13 cellular contexts compared by ENCODE assay signal in the genomic region with DNA sequence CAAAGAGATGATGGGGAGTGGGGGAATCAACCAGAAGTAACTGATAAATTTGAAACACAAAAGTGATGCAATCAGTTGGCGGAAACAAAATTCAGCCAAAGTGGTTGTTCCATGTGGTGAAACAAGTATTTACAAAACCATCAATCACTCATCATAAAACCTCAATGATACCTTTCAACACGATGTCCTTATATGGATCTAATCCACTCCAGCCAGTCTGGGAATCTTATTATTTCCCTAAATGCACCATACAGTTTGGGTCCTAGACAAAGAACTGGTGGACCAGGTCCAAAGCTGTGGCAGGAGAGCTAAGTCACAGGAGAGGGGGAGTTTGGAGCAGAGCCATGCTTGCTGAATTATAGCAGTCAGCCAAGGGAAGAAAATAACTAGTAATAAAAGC.
DNase-seq lines count a peak whose midpoint lies in the region; ATAC-seq, FAIRE-seq and TF ChIP-seq lines count a peak whose summit lies in the region.
"Had no signal": no experiment of that assay in that cellular context is flagged by ENCODE, and none has a peak within 500 bp of the region (broad histone marks: within the 10 kb centered on the region; RNA-seq: fewer than 3 reads in every experiment).

No MANE protein-coding gene starts in this region.

- H3K27ac ChIP-seq in HepG2 (ENCODE audit: extremely low read length, insufficient read depth, low read length) (no peak overlapping the region), right lobe of liver (no peak overlapping the region)
- no peak overlapping the region for H3K27ac ChIP-seq in CD4-positive, alpha-beta T cell (ENCODE audit: low read depth, low read length)

- BruUV-seq in HepG2 (replicated peaks; lab: Mats Ljungman, UMichigan): no TSS peak

- no peaks in the 10 kb centered on the region for H3K27me3 ChIP-seq in HepG2 (ENCODE audit: control insufficient read depth in 1 of 2, insufficient read depth in 2 of 2, low read length in 2 of 2)
- H3K27me3 ChIP-seq in right lobe of liver: no peaks in the 10 kb centered on the region
- no peaks in the 10 kb centered on the region for H3K27me3 ChIP-seq in CD4-positive, alpha-beta T cell (ENCODE audit: control insufficient read depth, insufficient read depth, low read length)

- no peak overlapping the region for H3K27ac Mint-ChIP-seq in CD4-positive, alpha-beta T cell

- no peak overlapping the region for H2AFZ ChIP-seq in HepG2 (ENCODE audit: low read length)

- H3K9me3 Mint-ChIP-seq in CD4-positive, alpha-beta T cell: no peaks in the 10 kb centered on the region

- DNase-seq in HepG2 (ENCODE audit: low spot score): no peak
- no peak for DNase-seq in right lobe of liver
- DNase-seq in NCI-H345 treated with DMSO at 0.1 percent for 48 hours (lab: John Stamatoyannopoulos, UW; ENCODE audit: unreplicated experiment): peak; percentile 26
- peak; percentile 59 for DNase-seq in fibroblast of mammary gland (ENCODE audit: low read depth)
- no peak for DNase-seq in CD4-positive, alpha-beta T cell
- no peak for DNase-seq in GM20000 (ENCODE audit: low spot score)
- DNase-seq in activated CD4-positive, CD25-positive, alpha-beta regulatory T cell (lab: John Stamatoyannopoulos, UW): no peak
- DNase-seq: caudate nucleus; GOT3; MM.1S; SIG-M5; stimulated activated naive CD4-positive, alpha-beta T cell treated with Interleukin-2 at 50 U/mL for 16 hours had no signal

- TF ChIP-seq POLR2A in HepG2 (IDR thresholded peaks at IDR 0.05; ENCODE audit: insufficient read depth in 1 of 2, low read depth in 2 of 2, low read length in 2 of 2) (no peak), right lobe of liver (IDR thresholded peaks at IDR 0.05) (no peak)

- no peaks in the 10 kb centered on the region for H4K20me1 ChIP-seq in HepG2 (ENCODE audit: insufficient read depth, low read length)

- H3K79me2 ChIP-seq in HepG2 (ENCODE audit: insufficient read depth, low read length): no peaks in the 10 kb centered on the region

- no peak for TF ChIP-seq RAD21 in HepG2 (CRISPR knock-in tag; IDR thresholded peaks at IDR 0.05)

- no peaks in the 10 kb centered on the region for H3K4me1 Mint-ChIP-seq in CD4-positive, alpha-beta T cell (ENCODE audit: low read depth)

- no peak overlapping the region for H3K4me3 Mint-ChIP-seq in CD4-positive, alpha-beta T cell

- H3K4me3 ChIP-seq in HepG2 (replicated peaks in 1 of 3; ENCODE audit: insufficient read depth in 1 of 3, low read depth in 2 of 3, low read length in 3 of 3) (no peak overlapping the region), right lobe of liver (no peak overlapping the region), fibroblast of mammary gland (ENCODE audit: control insufficient read depth, low read depth, low read length) (no peak overlapping the region)

- POLR2A ChIA-PET in HepG2 (lab: Yijun Ruan, JAX): no interaction called here
- POLR2A ChIA-PET in CD4-positive, alpha-beta T cell (lab: Charles Lee): no interaction called here

- no peak overlapping the region for H3K9ac ChIP-seq in HepG2 (ENCODE audit: insufficient read depth, low read depth, low read length)

- WGBS in HepG2 (ENCODE audit: low lambda C conversion rate): 6% methylated on average over 2 of the region's 2 CpGs
- 53% methylated on average over 2 of the region's 2 CpGs for WGBS in right lobe of liver (ENCODE audit: insufficient coverage, low coverage, low lambda C conversion rate, missing lambda C conversion rate)

- H3K36me3 ChIP-seq in HepG2 (replicated peaks in 1 of 2; ENCODE audit: control insufficient read depth in 1 of 2, insufficient read depth in 2 of 2, low read length in 2 of 2): no peaks in the 10 kb centered on the region
- H3K36me3 ChIP-seq in right lobe of liver: no peaks in the 10 kb centered on the region

- in situ Hi-C loops in HepG2 (cut with HindIII; ENCODE audit: extremely low pct_ligation_motif_present, low pct_unique_long_range_greater_than_20kb): no loop called here

- TF ChIP-seq CTCF in HepG2 (CRISPR knock-in tag; IDR thresholded peaks at IDR 0.05) (no peak), right lobe of liver (IDR thresholded peaks at IDR 0.05) (no peak), fibroblast of mammary gland (conservative IDR thresholded peaks at IDR 0.05; ENCODE audit: control insufficient read depth, insufficient read depth, low read depth, low read length) (no peak), GM20000 (IDR thresholded peaks at IDR 0.05; ENCODE audit: extremely low read depth, missing control alignments) (no peak)
- TF ChIP-seq CTCF in CD4-positive, alpha-beta T cell (IDR thresholded peaks at IDR 0.05): no peak

- H3K4me2 ChIP-seq in HepG2 (ENCODE audit: low read depth, low read length): no peak overlapping the region

- no peak for FAIRE-seq in HepG2 (lab: Jason Lieb, UNC)

- no peak for ATAC-seq in HepG2
- no peak for ATAC-seq in right lobe of liver
- no peak for ATAC-seq in CD4-positive, alpha-beta T cell (ENCODE audit: poor library complexity)
- ATAC-seq in HG02852 (IDR thresholded peaks at IDR 0.05; ENCODE audit: unreplicated experiment): no peak

- no peaks in the 10 kb centered on the region for H3K36me3 Mint-ChIP-seq in CD4-positive, alpha-beta T cell (ENCODE audit: low read depth)

- TF ChIP-seq EP300 in HepG2 (IDR thresholded peaks at IDR 0.05; ENCODE audit: low read depth in 2 of 2, low read length in 2 of 2) (no peak), HepG2 (CRISPR knock-in tag; IDR thresholded peaks at IDR 0.05; ENCODE audit: borderline replicate concordance) (no peak)

- H3K9me3 ChIP-seq in HepG2 (ENCODE audit: low read length): peaks cover 83% of the 10 kb centered on the region
- no peaks in the 10 kb centered on the region for H3K9me3 ChIP-seq in right lobe of liver
- H3K9me3 ChIP-seq in CD4-positive, alpha-beta T cell (ENCODE audit: control insufficient read depth, low read length): no peaks in the 10 kb centered on the region

- intact Hi-C loops in HepG2 (cut with micrococcal nuclease; ENCODE audit: unreplicated experiment) (no loop called here), right lobe of liver (cut with DNase I) (no loop called here)
- intact Hi-C loops in CD4-positive, alpha-beta T cell (cut with DNase I, micrococcal nuclease): no loop called here

- CTCF ChIA-PET in HepG2 (lab: Yijun Ruan, JAX; ENCODE audit: low intra/inter-chr PET ratio, low total read pairs): no interaction called here
- CTCF ChIA-PET in CD4-positive, alpha-beta T cell (lab: Charles Lee): no interaction called here

- H3K27me3 Mint-ChIP-seq in CD4-positive, alpha-beta T cell: no peaks in the 10 kb centered on the region

- H3K4me1 ChIP-seq in HepG2 (ENCODE audit: insufficient read depth, low read length): no peaks in the 10 kb centered on the region
- peaks cover 0 to 1% (median 0%) of the 10 kb centered on the region in 4 donors for H3K4me1 ChIP-seq in right lobe of liver

TF ChIP-seq in HepG2, 621 proteins besides CTCF, POLR2A, EP300 and RAD21:
- TF ChIP-seq, protein P1, sequence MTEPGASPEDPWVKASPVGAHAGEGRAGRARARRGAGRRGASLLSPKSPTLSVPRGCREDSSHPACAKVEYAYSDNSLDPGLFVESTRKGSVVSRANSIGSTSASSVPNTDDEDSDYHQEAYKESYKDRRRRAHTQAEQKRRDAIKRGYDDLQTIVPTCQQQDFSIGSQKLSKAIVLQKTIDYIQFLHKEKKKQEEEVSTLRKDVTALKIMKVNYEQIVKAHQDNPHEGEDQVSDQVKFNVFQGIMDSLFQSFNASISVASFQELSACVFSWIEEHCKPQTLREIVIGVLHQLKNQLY (CRISPR knock-in tag; IDR thresholded peaks at IDR 0.05): no peak
- peak; percentile 26; the same call in 1 of the 2 replicates for TF ChIP-seq CEBPB (IDR thresholded peaks at IDR 0.05; ENCODE audit: borderline replicate concordance, low read depth, low read length)

Comparison
In these comparisons a context has a peak if more than half of its experiments do, and no peak if none do; other contexts are left out.
1. DNase-seq: peak in NCI-H345 treated with DMSO at 0.1 percent for 48 hours (single experiment) and fibroblast of mammary gland (single experiment); none in HepG2 (single experiment), right lobe of liver (0 of 3), CD4-positive, alpha-beta T cell (0 of 10), GM20000 (single experiment) and activated CD4-positive, CD25-positive, alpha-beta regulatory T cell (0 of 4).